8 cellular contexts compared by ENCODE assay signal in genomic region chr13:97952831-97953230, GRCh38. TPM values are rescaled to one million over a fixed set of nuclear protein-coding genes. Genes with fewer than 3 reads are reported as not detected.
DNase-seq lines count a peak whose midpoint lies in the region; ATAC-seq lines count a peak whose summit lies in the region.
"Not testable (repeated sequence)": the region's sequence is repeated elsewhere in the genome, so short reads cannot be mapped to it uniquely, and the experiment has no call there.

No MANE protein-coding gene starts in this region.

- H3K9ac ChIP-seq in Karpas-422 (ENCODE audit: low read length) = not testable (repeated sequence)

- DNase-seq in DMS53 (lab: John Stamatoyannopoulos, UW) (peak; percentile 23), Karpas-422 (peak; percentile 51), SHP77 treated with DMSO at 0.1 percent for 48 hours (lab: John Stamatoyannopoulos, UW) (peak; percentile 28)

- not testable (repeated sequence) for H3K4me2 ChIP-seq in Karpas-422 (ENCODE audit: low read depth, low read length, poor library complexity, severe bottlenecking)

- not testable (repeated sequence) for H3K9me2 ChIP-seq in Karpas-422 (replicated peaks; ENCODE audit: insufficient read depth, low read length)

- not testable (repeated sequence) for H3K36me3 ChIP-seq in Karpas-422 (ENCODE audit: insufficient read depth, low read length)

- not testable (repeated sequence) for H3K79me2 ChIP-seq in Karpas-422 (ENCODE audit: low read length)

- not testable (repeated sequence) for H3K9me3 ChIP-seq in Karpas-422 (ENCODE audit: low read length)

- H3K27me3 ChIP-seq in Karpas-422 (ENCODE audit: low read length) = not testable (repeated sequence)

- not testable (repeated sequence) for H2AFZ ChIP-seq in Karpas-422 (ENCODE audit: low read length)

- not testable (repeated sequence) for H4K20me1 ChIP-seq in Karpas-422 (ENCODE audit: insufficient read depth, low read depth, low read length)

- H3K27ac ChIP-seq in Karpas-422 (ENCODE audit: low read length) = not testable (repeated sequence)

- H3K4me1 ChIP-seq in Karpas-422 (ENCODE audit: low read length) = peaks cover 11% of the 10 kb centered on the region

- ATAC-seq in GM18873 (IDR thresholded peaks at IDR 0.05; ENCODE audit: low FRiP score, unreplicated experiment) (peak; percentile 53), GM21367 (IDR thresholded peaks at IDR 0.05; ENCODE audit: unreplicated experiment) (peak; percentile 63), GM21723 (IDR thresholded peaks at IDR 0.05; ENCODE audit: unreplicated experiment) (peak; percentile 85), HG02981 (IDR thresholded peaks at IDR 0.05; ENCODE audit: unreplicated experiment) (peak; percentile 54), HG03280 (IDR thresholded peaks at IDR 0.05; ENCODE audit: unreplicated experiment) (peak; percentile 72)

- H3K4me3 ChIP-seq in Karpas-422 (ENCODE audit: low read length) = not testable (repeated sequence)

RNA-seq across cellular contexts. Expression of gene IPO5, which starts 0.6 kb away (rescaled TPM):
- total RNA-seq in Karpas-422 (2014; rRNA removed; shearing (Covaris generic); ENCODE audit: low replicate concordance) = 61.8 and 114 TPM in 2 replicates
